Comparison of ENCODE assay signal across 22 cellular contexts in genomic region chr10:22444219-22444788, GRCh38.
A peak's percentile ranks its signal among the peaks of the same experiment; 100 is the strongest.
DNase-seq lines count a peak whose midpoint lies in the region; ATAC-seq, FAIRE-seq and TF ChIP-seq lines count a peak whose summit lies in the region.
"Had no signal": no experiment of that assay in that cellular context is flagged by ENCODE, and none has a peak within 500 bp of the region (broad histone marks: within the 10 kb centered on the region; RNA-seq: fewer than 3 reads in every experiment).

No MANE protein-coding gene starts in this region.

- POLR2A ChIA-PET in K562 (lab: Yijun Ruan, JAX) = no interaction called here

- no peak for TF ChIP-seq POLR2A in K562 (conservative IDR thresholded peaks at IDR 0.05)

- no peak overlapping the region for H3K18ac ChIP-seq in mesenchymal stem cell (ENCODE audit: low read depth in 1 of 2, low read length in 2 of 2)

- DNase-seq in H7 = peak; percentile 31
- DNase-seq in K562 (ENCODE audit: extremely low read depth in 1 of 4, low spot score in 3 of 4) = no peak
- DNase-seq in mesenchymal stem cell = no peak
- no peak for DNase-seq in epidermal melanocyte (ENCODE audit: insufficient read length, low spot score)
- no peak for DNase-seq in colonic mucosa
- DNase-seq: C1 segment of cervical spinal cord; CD4-positive, alpha-beta memory T cell; COR-L47; DMS53; H9; HFFc6; IMR-90; MM.1S; NCI-H1694; NCI-H2029 treated with DMSO at 0.1 percent for 48 hours; PC-9; RPMI8226; SHP77; T-cell had no signal

- H3K36me3 ChIP-seq in H7 (replicated peaks; ENCODE audit: control insufficient read depth, insufficient read depth, low read length) = no peaks in the 10 kb centered on the region
- no peaks in the 10 kb centered on the region for H3K36me3 ChIP-seq in OCI-LY3 (replicated peaks; ENCODE audit: low read depth, low read length)
- H3K36me3 ChIP-seq in K562 (ENCODE audit: control insufficient read depth, insufficient read depth, low read length) = no peaks in the 10 kb centered on the region
- no peaks in the 10 kb centered on the region for H3K36me3 ChIP-seq in mesenchymal stem cell (ENCODE audit: control insufficient read depth in 1 of 2, insufficient read depth in 2 of 2, low read depth in 1 of 2, low read length in 2 of 2)
- no peaks in the 10 kb centered on the region for H3K36me3 ChIP-seq in colonic mucosa

- in situ Hi-C loops in K562 (cut with MboI) = no loop called here

- peak; percentile 39; the same call in 2 of the 3 replicates for ATAC-seq in K562
- no peak for ATAC-seq in GM18858 (IDR thresholded peaks at IDR 0.05; ENCODE audit: unreplicated experiment)
- ATAC-seq: T-cell had no signal

- H2BK120ac ChIP-seq in mesenchymal stem cell (ENCODE audit: low read depth, low read length) = no peak overlapping the region

- no peak overlapping the region for H3K4ac ChIP-seq in mesenchymal stem cell (ENCODE audit: low read depth in 1 of 2, low read length in 2 of 2)

- no peaks in the 10 kb centered on the region for H3K79me1 ChIP-seq in mesenchymal stem cell (replicated peaks; ENCODE audit: low read length, poor library complexity, severe bottlenecking)

- no peak for FAIRE-seq in K562 (lab: Jason Lieb, UNC)

- H3K27me3 ChIP-seq in H7 (ENCODE audit: control insufficient read depth, insufficient read depth, low read length) = peaks cover 17% of the 10 kb centered on the region
- H3K27me3 ChIP-seq in OCI-LY3 (ENCODE audit: low read depth, low read length) = 0 out of 2 replicates have a peak, but pooled peaks cover 3% of the 10 kb centered on the region
- H3K27me3 ChIP-seq in K562 (ENCODE audit: control insufficient read depth in 2 of 2, insufficient read depth in 2 of 2, low read length in 2 of 2) = no peaks in the 10 kb centered on the region
- H3K27me3 ChIP-seq in mesenchymal stem cell (ENCODE audit: control insufficient read depth in 1 of 2, insufficient read depth in 1 of 2, low read length in 2 of 2) = no peaks in the 10 kb centered on the region
- no peaks in the 10 kb centered on the region for H3K27me3 ChIP-seq in colonic mucosa

- CTCF ChIA-PET in K562 (lab: Yijun Ruan, JAX; ENCODE audit: low intra/inter-chr PET ratio) = no interaction called here

- H2AFZ ChIP-seq in OCI-LY3 (ENCODE audit: low read depth, low read length) (no peak overlapping the region), K562 (ENCODE audit: low read depth, low read length) (no peak overlapping the region), mesenchymal stem cell (ENCODE audit: low read depth, low read length) (no peak overlapping the region)
- H2AFZ ChIP-seq: PC-9 had no signal

- H3K4me1 ChIP-seq in OCI-LY3 (ENCODE audit: low read length) = peaks cover 30% of the 10 kb centered on the region
- H3K4me1 ChIP-seq in K562 (replicated peaks in 1 of 2; ENCODE audit: control insufficient read depth in 2 of 2, insufficient read depth in 2 of 2, low read length in 2 of 2) = peaks cover 0 to 4% of the 10 kb centered on the region in 2 experiments; a peak in 2 of 5 replicates
- no peaks in the 10 kb centered on the region for H3K4me1 ChIP-seq in mesenchymal stem cell (ENCODE audit: control insufficient read depth, insufficient read depth, low read depth, low read length)
- no peaks in the 10 kb centered on the region for H3K4me1 ChIP-seq in colonic mucosa

- no peaks in the 10 kb centered on the region for H3K9me1 ChIP-seq in K562 (ENCODE audit: control insufficient read depth, insufficient read depth, low read length)

- H3K4me3 ChIP-seq in H7 (ENCODE audit: insufficient read depth, low read depth, low read length) = no peak overlapping the region
- no peak overlapping the region for H3K4me3 ChIP-seq in OCI-LY3 (ENCODE audit: low read length)
- H3K4me3 ChIP-seq in K562 = no peak overlapping the region
- H3K4me3 ChIP-seq in mesenchymal stem cell (ENCODE audit: insufficient read depth in 1 of 2, low read depth in 1 of 2, low read length in 2 of 2) = no peak overlapping the region
- no peak overlapping the region for H3K4me3 ChIP-seq in colonic mucosa
- H3K4me3 ChIP-seq: PC-9 had no signal

- H3K4me2 ChIP-seq in OCI-LY3 (ENCODE audit: low read length) (peak overlapping the region; percentile 61; the same call in 1 of the 2 replicates), K562 (ENCODE audit: insufficient read depth, low read length) (no peak overlapping the region), mesenchymal stem cell (ENCODE audit: low read length, poor library complexity, severe bottlenecking) (no peak overlapping the region)
- H3K4me2 ChIP-seq: KMS-11, PC-9 had no signal

- no peak overlapping the region for H3K14ac ChIP-seq in mesenchymal stem cell (ENCODE audit: low read length in 2 of 2)

- no peak overlapping the region for H2BK5ac ChIP-seq in mesenchymal stem cell (ENCODE audit: low read depth, low read length, poor library complexity, severe bottlenecking)

- H2BK15ac ChIP-seq in mesenchymal stem cell (ENCODE audit: low read depth, poor library complexity, severe bottlenecking) = no peak overlapping the region

- H3K79me2 ChIP-seq in OCI-LY3 (ENCODE audit: low read length) (no peaks in the 10 kb centered on the region), K562 (ENCODE audit: control insufficient read depth, insufficient read depth, low read length) (no peaks in the 10 kb centered on the region)

- H2AK5ac ChIP-seq in mesenchymal stem cell (ENCODE audit: low read length, severe bottlenecking) = no peak overlapping the region

- peak overlapping the region; percentile 30 for H4K91ac ChIP-seq in mesenchymal stem cell (ENCODE audit: low read length)

- no peak overlapping the region for H4K8ac ChIP-seq in mesenchymal stem cell (ENCODE audit: low read length)

- WGBS in K562 (ENCODE audit: insufficient coverage, low coverage, missing lambda C conversion rate) = 57% methylated on average over 4 of the region's 4 CpGs
- WGBS in mesenchymal stem cell = 91% methylated on average over 4 of the region's 4 CpGs

- no TSS peak for BruUV-seq in K562 (replicated peaks; lab: Mats Ljungman, UMichigan)

- no peak for TF ChIP-seq EP300 in K562 (IDR thresholded peaks at IDR 0.05; ENCODE audit: low read length)

- H3K9me3 ChIP-seq in OCI-LY3 (ENCODE audit: insufficient read depth, low read length) = no peaks in the 10 kb centered on the region
- H3K9me3 ChIP-seq in K562 (replicated peaks; ENCODE audit: control insufficient read depth, insufficient read depth, low read depth, low read length) = no peaks in the 10 kb centered on the region
- no peaks in the 10 kb centered on the region for H3K9me3 ChIP-seq in mesenchymal stem cell (ENCODE audit: control insufficient read depth, low read length)
- no peaks in the 10 kb centered on the region for H3K9me3 ChIP-seq in colonic mucosa

- H4K20me1 ChIP-seq in OCI-LY3 (ENCODE audit: insufficient read depth, low read length) (no peaks in the 10 kb centered on the region), K562 (replicated peaks; ENCODE audit: control insufficient read depth, insufficient read depth, low read length) (no peaks in the 10 kb centered on the region)

- H3K23ac ChIP-seq in mesenchymal stem cell (ENCODE audit: low read length in 2 of 2) = no peak overlapping the region

- intact Hi-C loops in K562 (cut with micrococcal nuclease) (no loop called here), colonic mucosa (cut with DNase I) (no loop called here)

- no peak overlapping the region for H2BK12ac ChIP-seq in mesenchymal stem cell (ENCODE audit: low read length in 2 of 2)

- no peak for TF ChIP-seq CTCF in OCI-LY3 (IDR thresholded peaks at IDR 0.05; ENCODE audit: low read depth, low read length)
- TF ChIP-seq CTCF in K562 (IDR thresholded peaks at IDR 0.05 in 2 of 3, conservative IDR thresholded peaks at IDR 0.05 in 1 of 3; ENCODE audit: insufficient read depth in 2 of 3, low read depth in 1 of 3, low read length in 3 of 3) = no peak
- TF ChIP-seq CTCF in colonic mucosa (IDR thresholded peaks at IDR 0.05) = no peak

- no peak for TF ChIP-seq RAD21 in K562 (CRISPR knock-in tag; conservative IDR thresholded peaks at IDR 0.05 in 1 of 2, IDR thresholded peaks at IDR 0.05 in 1 of 2)

- H3K27ac ChIP-seq in OCI-LY3 (ENCODE audit: low read length) (no peak overlapping the region), K562 (ENCODE audit: extremely low read depth, low read depth, low read length) (no peak overlapping the region), mesenchymal stem cell (ENCODE audit: low read length, poor library complexity, severe bottlenecking) (no peak overlapping the region), colonic mucosa (no peak overlapping the region)
- H3K27ac ChIP-seq: KMS-11, PC-9 had no signal

- H3K9ac ChIP-seq in OCI-LY3 (ENCODE audit: low read length) (no peak overlapping the region), K562 (ENCODE audit: insufficient read depth in 1 of 2, low read depth in 2 of 2, low read length in 2 of 2) (no peak overlapping the region), mesenchymal stem cell (ENCODE audit: low read length) (no peak overlapping the region), colonic mucosa (ENCODE audit: low read depth in 2 of 2, low read length in 2 of 2) (no peak overlapping the region)
- H3K9ac ChIP-seq: KMS-11 had no signal

TF ChIP-seq in K562, 482 proteins besides CTCF, POLR2A, EP300 and RAD21 (continues in another document):
- TF ChIP-seq PRPF4 (IDR thresholded peaks at IDR 0.05; ENCODE audit: insufficient read depth, low read depth, low read length, poor library complexity, severe bottlenecking) (no peak), ARID1B (IDR thresholded peaks at IDR 0.05) (no peak), GTF2B (IDR thresholded peaks at IDR 0.05; ENCODE audit: extremely low read depth, insufficient read length) (no peak)
- TF ChIP-seq, protein P1, sequence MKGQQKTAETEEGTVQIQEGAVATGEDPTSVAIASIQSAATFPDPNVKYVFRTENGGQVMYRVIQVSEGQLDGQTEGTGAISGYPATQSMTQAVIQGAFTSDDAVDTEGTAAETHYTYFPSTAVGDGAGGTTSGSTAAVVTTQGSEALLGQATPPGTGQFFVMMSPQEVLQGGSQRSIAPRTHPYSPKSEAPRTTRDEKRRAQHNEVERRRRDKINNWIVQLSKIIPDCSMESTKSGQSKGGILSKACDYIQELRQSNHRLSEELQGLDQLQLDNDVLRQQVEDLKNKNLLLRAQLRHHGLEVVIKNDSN (CRISPR knock-in tag; IDR thresholded peaks at IDR 0.05) = peak; percentile 48; the same call in 1 of the 2 replicates
